In the genomic region with DNA sequence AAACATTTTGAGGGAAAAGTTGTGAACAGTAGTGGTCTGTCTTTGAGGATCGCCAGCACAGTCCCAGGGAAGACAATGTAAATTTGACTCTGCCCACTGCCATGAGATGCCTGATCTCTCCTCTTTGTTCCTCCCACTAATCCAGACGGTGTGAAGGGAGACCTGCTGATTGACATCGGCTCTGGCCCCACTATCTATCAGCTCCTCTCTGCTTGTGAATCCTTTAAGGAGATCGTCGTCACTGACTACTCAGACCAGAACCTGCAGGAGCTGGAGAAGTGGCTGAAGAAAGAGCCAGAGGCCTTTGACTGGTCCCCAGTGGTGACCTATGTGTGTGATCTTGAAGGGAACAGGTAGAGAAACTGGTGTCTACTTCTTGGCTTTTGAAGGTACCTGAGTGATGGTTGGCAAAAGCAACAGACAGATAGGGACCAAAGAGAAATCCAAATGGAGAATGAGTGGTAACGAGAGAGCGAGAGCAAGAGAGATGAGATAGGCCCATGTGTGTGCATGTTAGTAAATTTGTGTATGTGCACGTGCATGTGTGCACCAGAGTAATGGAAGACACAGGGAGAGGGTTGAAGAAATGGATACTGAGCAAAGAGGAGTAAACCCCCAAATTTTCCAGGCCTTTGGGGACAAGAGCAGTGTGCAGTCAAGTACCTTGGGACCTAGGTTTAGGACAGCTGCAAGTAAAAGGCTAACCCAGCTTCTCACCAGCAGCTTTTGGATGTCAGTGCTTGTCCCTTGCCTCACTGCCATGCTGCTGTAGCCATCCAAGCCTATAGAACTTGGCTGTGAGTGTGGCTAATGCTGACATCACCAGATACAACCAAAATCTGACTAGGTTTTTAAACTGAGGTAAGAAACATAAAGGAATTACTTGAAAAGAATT, we compare ENCODE assay signal across 11 cellular contexts. TPM values are rescaled to one million over a fixed set of nuclear protein-coding genes. Genes with fewer than 3 reads are reported as not detected.
A peak's percentile ranks its signal among the peaks of the same experiment; 100 is the strongest.
DNase-seq lines count a peak whose midpoint lies in the region; TF ChIP-seq lines count a peak whose summit lies in the region.
"Had no signal": no experiment of that assay in that cellular context is flagged by ENCODE, and none has a peak within 500 bp of the region (broad histone marks: within the 10 kb centered on the region; RNA-seq: fewer than 3 reads in every experiment).

No MANE protein-coding gene starts in this region.

- peaks cover 2% of the 10 kb centered on the region for H3K27me3 Mint-ChIP-seq in activated naive CD4-positive, alpha-beta T cell treated with anti-CD3 and anti-CD28 coated beads for 36 hours (ENCODE audit: low read depth)

- POLR2A ChIA-PET in RWPE1 (lab: Yijun Ruan, JAX; ENCODE audit: low non-redundant PET) = no interaction called here

- H3K4me3 ChIP-seq in duodenal mucosa (ENCODE audit: low read depth in 1 of 2, low read length in 2 of 2) (peak overlapping the region; percentile 10 to 32), muscle layer of colon (ENCODE audit: low read depth in 1 of 2, low read length in 2 of 2) (peak overlapping the region; percentile 29 to 32), tibial nerve (peak overlapping the region; percentile 29 to 57 (median 40))
- H3K4me3 ChIP-seq: mucosa of descending colon, PC-9 had no signal

- peaks cover 8% of the 10 kb centered on the region for H3K9me3 Mint-ChIP-seq in activated naive CD4-positive, alpha-beta T cell treated with anti-CD3 and anti-CD28 coated beads for 36 hours

- no peak overlapping the region for H3K27ac Mint-ChIP-seq in activated naive CD4-positive, alpha-beta T cell treated with anti-CD3 and anti-CD28 coated beads for 36 hours

- H3K27ac ChIP-seq in RWPE1 (peak overlapping the region; percentile 100), duodenal mucosa (ENCODE audit: low read depth, low read length) (peak overlapping the region; percentile 26), muscle layer of colon (ENCODE audit: low read depth, low read length) (peak overlapping the region; percentile 29), tibial nerve (peak overlapping the region; percentile 68 to 96 (median 85))
- H3K27ac ChIP-seq: PC-9 had no signal

- DNase-seq in RWPE1 (ENCODE audit: low spot score) (no peak), tibial nerve (ENCODE audit: low spot score in 2 of 2) (no peak), cerebellar cortex (ENCODE audit: low spot score) (no peak)
- no peak for DNase-seq in activated naive CD4-positive, alpha-beta T cell treated with anti-CD3 and anti-CD28 coated beads for 36 hours
- no peak for DNase-seq in effector CD4-positive, alpha-beta T cell
- DNase-seq: activated T-cell treated with anti-CD3 and anti-CD28 coated beads, Interleukin-2, amount 50 U/mL, for 48 hours; mucosa of descending colon; PC-9 had no signal

- TF ChIP-seq CTCF in RWPE1 (conservative IDR thresholded peaks at IDR 0.05; ENCODE audit: low read depth) (no peak), tibial nerve (IDR thresholded peaks at IDR 0.05) (no peak)

- H3K27me3 ChIP-seq in duodenal mucosa (ENCODE audit: control insufficient read depth in 1 of 2, insufficient read depth in 2 of 2, low read length in 2 of 2) (no peaks in the 10 kb centered on the region), muscle layer of colon (ENCODE audit: control insufficient read depth in 1 of 2, insufficient read depth in 2 of 2, low read length in 2 of 2) (no peaks in the 10 kb centered on the region), tibial nerve (no peaks in the 10 kb centered on the region)

- H3K4me1 Mint-ChIP-seq in activated naive CD4-positive, alpha-beta T cell treated with anti-CD3 and anti-CD28 coated beads for 36 hours (ENCODE audit: low read depth) = no peaks in the 10 kb centered on the region
- H3K4me1 Mint-ChIP-seq: central memory CD8-positive, alpha-beta T cell had no signal

- H3K9me3 ChIP-seq in duodenal mucosa (ENCODE audit: control insufficient read depth in 1 of 2, low read length in 2 of 2) (peaks cover 0 to 8% of the 10 kb centered on the region in 2 donors), muscle layer of colon (ENCODE audit: low read length) (no peaks in the 10 kb centered on the region), tibial nerve (peaks cover 0 to 22% (median 5%) of the 10 kb centered on the region in 4 donors)
- H3K9me3 ChIP-seq: mucosa of descending colon had no signal

- H3K4me3 Mint-ChIP-seq in activated naive CD4-positive, alpha-beta T cell treated with anti-CD3 and anti-CD28 coated beads for 36 hours = no peak overlapping the region
- H3K4me3 Mint-ChIP-seq: central memory CD8-positive, alpha-beta T cell had no signal

- peaks cover 1% of the 10 kb centered on the region for H3K36me3 Mint-ChIP-seq in activated naive CD4-positive, alpha-beta T cell treated with anti-CD3 and anti-CD28 coated beads for 36 hours (ENCODE audit: low read depth)

- intact Hi-C loops in activated naive CD4-positive, alpha-beta T cell treated with anti-CD3 and anti-CD28 coated beads for 36 hours (cut with micrococcal nuclease) = no loop called here

- TF ChIP-seq POLR2A in tibial nerve (IDR thresholded peaks at IDR 0.05) = no peak

- no peak overlapping the region for H3K9ac ChIP-seq in duodenal mucosa (ENCODE audit: low read depth in 1 of 2, low read length in 2 of 2)
- no peak overlapping the region for H3K9ac ChIP-seq in muscle layer of colon (ENCODE audit: low read length)

- H3K36me3 ChIP-seq in duodenal mucosa (ENCODE audit: control insufficient read depth in 1 of 2, insufficient read depth in 2 of 2, low read length in 2 of 2) (no peaks in the 10 kb centered on the region), muscle layer of colon (ENCODE audit: insufficient read depth, low read length) (no peaks in the 10 kb centered on the region), tibial nerve (peaks cover 0 to 52% (median 0%) of the 10 kb centered on the region in 3 donors)

- H3K4me1 ChIP-seq in duodenal mucosa (ENCODE audit: control insufficient read depth in 1 of 2, insufficient read depth in 2 of 2, low read length in 2 of 2) (peaks cover 0 to 5% of the 10 kb centered on the region in 2 donors), muscle layer of colon (ENCODE audit: insufficient read depth, low read length) (peaks cover 24% of the 10 kb centered on the region), tibial nerve (peaks cover 0 to 35% (median 13%) of the 10 kb centered on the region in 4 donors)

- 80 to 83% methylated on average over 8 of the region's 8 CpGs for WGBS in tibial nerve, 2 donors

- no peak for TF ChIP-seq EP300 in tibial nerve (IDR thresholded peaks at IDR 0.05)

- CTCF ChIA-PET in RWPE1 (lab: Yijun Ruan, JAX) = interaction anchor here (0.6 kb wide), 1 partner anchor 392 kb away, joined by 3 read pairs; no protein-coding TSS in a partner anchor
- CTCF ChIA-PET in activated naive CD4-positive, alpha-beta T cell treated with anti-CD3 and anti-CD28 coated beads for 36 hours (lab: Charles Lee) = no interaction called here

RNA-seq across cellular contexts. Expression of a gene that starts 1.9 kb away (rescaled TPM):
- total RNA-seq in tibial nerve = 1,000 to 10,000 TPM in 1 of 4 donors, 100 to 1,000 TPM in 3; 520 to 1,803 (median 896) TPM
- not detected for total RNA-seq in activated naive CD4-positive, alpha-beta T cell treated with anti-CD3 and anti-CD28 coated beads for 36 hours
- total RNA-seq: PC-9 had no signal

Comparison
In these comparisons a context has a peak if more than half of its experiments do, and no peak if none do; other contexts are left out.
1. H3K27ac ChIP-seq: peak in every context shown above with its lines; median percentile 100 in RWPE1; 85 in tibial nerve; 29 in muscle layer of colon; 26 in duodenal mucosa.
2. RNA of a gene that starts 1.9 kb away (total RNA-seq): 520 to 1,803 TPM in tibial nerve; not detected in activated naive CD4-positive, alpha-beta T cell treated with anti-CD3 and anti-CD28 coated beads for 36 hours; every median in the first group is over 100 times any median in the second.
3. Peak in every context shown above with its lines, with median percentiles within 50 percentile points of each other: H3K4me3 ChIP-seq.